In the genomic region with DNA sequence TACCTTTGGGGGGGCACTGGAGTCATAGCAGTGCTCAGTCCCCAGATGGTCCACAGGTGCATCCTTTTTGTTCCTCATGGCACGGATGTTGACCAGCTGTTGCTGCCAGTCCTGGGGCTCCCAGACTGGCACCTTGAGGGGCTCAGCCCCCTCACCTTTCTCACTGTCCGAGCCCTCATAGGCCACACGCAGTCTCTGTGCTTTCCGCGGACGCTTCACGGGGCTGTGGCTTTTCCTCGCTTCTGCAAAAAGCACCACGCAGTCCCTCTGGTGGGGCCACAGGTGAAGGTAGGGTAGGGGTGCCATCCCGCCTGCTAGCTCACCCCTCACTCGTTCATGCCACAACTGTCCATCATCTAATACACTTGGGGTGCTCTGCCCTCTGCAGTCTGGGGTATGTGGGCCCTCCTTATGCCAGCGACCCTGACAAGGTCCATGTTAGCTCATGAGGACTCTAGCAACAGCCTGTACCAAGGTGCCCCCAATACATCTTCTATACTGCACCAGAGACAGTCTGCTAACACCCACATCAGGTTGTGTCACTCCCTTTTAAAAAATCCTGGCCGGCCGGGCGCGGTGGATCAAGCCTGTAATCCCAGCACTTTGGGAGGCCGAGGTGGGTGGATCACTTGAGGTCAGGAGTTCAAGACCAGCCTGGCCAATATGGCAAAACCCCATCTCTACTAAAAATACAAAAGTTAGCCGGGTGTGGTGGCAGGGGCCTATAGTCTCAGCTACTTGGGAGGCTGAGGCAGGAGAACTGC, we compare ENCODE assay signal across 8 cellular contexts. TPM values are rescaled to one million over a fixed set of nuclear protein-coding genes. Genes with fewer than 3 reads are reported as not detected.
DNase-seq lines count a peak whose midpoint lies in the region; ATAC-seq and TF ChIP-seq lines count a peak whose summit lies in the region.

No MANE protein-coding gene starts in this region.

- CTCF ChIA-PET in AG04449 (lab: Yijun Ruan, JAX) (interaction anchor here (1.3 to 5.0 kb wide), 7 partner anchors 10 to 94 kb away, joined by 3 to 19 read pairs (median 12); no protein-coding TSS in a partner anchor), HEK293 (lab: Yijun Ruan, JAX) (interaction anchor here (0.6 to 2.6 kb wide), 7 partner anchors 14 to 133 kb away, joined by 3 to 12 read pairs (median 5); no protein-coding TSS in a partner anchor)

- POLR2A ChIA-PET in AG04449 (lab: Yijun Ruan, JAX), result interaction anchor here (1.0 to 2.1 kb wide), 3 partner anchors 11 to 82 kb away, joined by 5 to 11 read pairs (median 8); partner anchors contain the start of gene RPS2
- POLR2A ChIA-PET in HEK293 (lab: Yijun Ruan, JAX), result interaction anchor here (1.6 to 3.3 kb wide), 2 partner anchors 19 to 109 kb away, joined by 15 to 37 read pairs; partner anchors contain the start of genes NHERF2 and TRAF7

- no peak for DNase-seq in AG04449 (ENCODE audit: low read depth, low spot score)
- DNase-seq in naive B cell, result no peak
- no peak for DNase-seq in NCI-H510A (lab: John Stamatoyannopoulos, UW)
- DNase-seq in DMS 273 (lab: John Stamatoyannopoulos, UW; ENCODE audit: unreplicated experiment), result no peak
- no peak for DNase-seq in NCI-H1092 treated with DMSO at 0.1 percent for 48 hours (lab: John Stamatoyannopoulos, UW)
- no peak for DNase-seq in NCI-H1436 treated with DMSO at 0.1 percent for 48 hours (lab: John Stamatoyannopoulos, UW)

- TF ChIP-seq CTCF in AG04449 (IDR thresholded peaks at IDR 0.05; ENCODE audit: insufficient read depth, low read length, missing control alignments), result no peak
- TF ChIP-seq CTCF in HEK293 (tag by site-specific recombination; IDR thresholded peaks at IDR 0.05), result no peak

- no peak overlapping the region for H3K27ac ChIP-seq in HEK293 (ENCODE audit: extremely low read depth, low read depth, low read length)

- H3K4me1 ChIP-seq in HEK293 (ENCODE audit: control insufficient read depth, insufficient read depth, low read length), result no peaks in the 10 kb centered on the region

- no peak overlapping the region for H3K27ac Mint-ChIP-seq in activated naive CD8-positive, alpha-beta T cell
- H3K27ac Mint-ChIP-seq in naive B cell, result peak overlapping the region in 1 of 6 donors; percentile 55

- H3K9me3 Mint-ChIP-seq in activated naive CD8-positive, alpha-beta T cell (ENCODE audit: low read depth), result no peaks in the 10 kb centered on the region
- H3K9me3 Mint-ChIP-seq in naive B cell, result no peaks in the 10 kb centered on the region

- peaks cover 12% of the 10 kb centered on the region for H3K4me1 Mint-ChIP-seq in activated naive CD8-positive, alpha-beta T cell (ENCODE audit: low read depth)
- H3K4me1 Mint-ChIP-seq in naive B cell, result peaks cover 23 to 25% (median 24%) of the 10 kb centered on the region in 3 donors

- H3K27me3 Mint-ChIP-seq in activated naive CD8-positive, alpha-beta T cell, result no peaks in the 10 kb centered on the region
- H3K27me3 Mint-ChIP-seq in naive B cell, result no peaks in the 10 kb centered on the region

- ATAC-seq in naive B cell (ENCODE audit: low read depth in 2 of 2), result no peak

- H3K36me3 ChIP-seq in HEK293 (ENCODE audit: control insufficient read depth in 2 of 2, insufficient read depth in 1 of 2, low read length in 2 of 2), result peaks cover 13 to 25% of the 10 kb centered on the region in 2 experiments; a peak in 2 of 3 replicates

- peak overlapping the region; percentile 86; the same call in 1 of the 2 replicates for H3K4me3 ChIP-seq in AG04449 (ENCODE audit: low read depth, low read length)
- no peak overlapping the region for H3K4me3 ChIP-seq in HEK293 (ENCODE audit: low read depth, low read length)

- H3K4me3 Mint-ChIP-seq in activated naive CD8-positive, alpha-beta T cell, result peak overlapping the region; percentile 92
- peak overlapping the region; percentile 78 to 97 (median 92) for H3K4me3 Mint-ChIP-seq in naive B cell

- H3K9me3 ChIP-seq in HEK293 (ENCODE audit: control insufficient read depth, insufficient read depth, low read depth, low read length), result no peaks in the 10 kb centered on the region

- H3K36me3 Mint-ChIP-seq in activated naive CD8-positive, alpha-beta T cell, result no peaks in the 10 kb centered on the region
- no peaks in the 10 kb centered on the region for H3K36me3 Mint-ChIP-seq in naive B cell

TF ChIP-seq in HEK293, 187 proteins besides CTCF, POLR2A, EP300 and RAD21:
- TF ChIP-seq ZNF518A (tag by site-specific recombination; conservative IDR thresholded peaks at IDR 0.05; ENCODE audit: low read depth) (no peak), ZNF169 (tag by site-specific recombination; IDR thresholded peaks at IDR 0.05) (no peak), ZNF843 (tag by site-specific recombination; IDR thresholded peaks at IDR 0.05) (no peak), KLF1 (tag by site-specific recombination; IDR thresholded peaks at IDR 0.05) (peak; percentile 22; the same call in 1 of the 2 replicates), EGR2 (tag by site-specific recombination; IDR thresholded peaks at IDR 0.05; ENCODE audit: low read depth) (peak; percentile 13; the same call in 1 of the 2 replicates), ZNF24 (tag by site-specific recombination; IDR thresholded peaks at IDR 0.05) (no peak), ZNF433 (tag by site-specific recombination; IDR thresholded peaks at IDR 0.05; ENCODE audit: low read depth) (no peak), ZFHX2 (tag by site-specific recombination; conservative IDR thresholded peaks at IDR 0.05) (peak; percentile 55), ZNF16 (tag by site-specific recombination; IDR thresholded peaks at IDR 0.05; ENCODE audit: low read depth) (no peak)
- TF ChIP-seq, protein P1, sequence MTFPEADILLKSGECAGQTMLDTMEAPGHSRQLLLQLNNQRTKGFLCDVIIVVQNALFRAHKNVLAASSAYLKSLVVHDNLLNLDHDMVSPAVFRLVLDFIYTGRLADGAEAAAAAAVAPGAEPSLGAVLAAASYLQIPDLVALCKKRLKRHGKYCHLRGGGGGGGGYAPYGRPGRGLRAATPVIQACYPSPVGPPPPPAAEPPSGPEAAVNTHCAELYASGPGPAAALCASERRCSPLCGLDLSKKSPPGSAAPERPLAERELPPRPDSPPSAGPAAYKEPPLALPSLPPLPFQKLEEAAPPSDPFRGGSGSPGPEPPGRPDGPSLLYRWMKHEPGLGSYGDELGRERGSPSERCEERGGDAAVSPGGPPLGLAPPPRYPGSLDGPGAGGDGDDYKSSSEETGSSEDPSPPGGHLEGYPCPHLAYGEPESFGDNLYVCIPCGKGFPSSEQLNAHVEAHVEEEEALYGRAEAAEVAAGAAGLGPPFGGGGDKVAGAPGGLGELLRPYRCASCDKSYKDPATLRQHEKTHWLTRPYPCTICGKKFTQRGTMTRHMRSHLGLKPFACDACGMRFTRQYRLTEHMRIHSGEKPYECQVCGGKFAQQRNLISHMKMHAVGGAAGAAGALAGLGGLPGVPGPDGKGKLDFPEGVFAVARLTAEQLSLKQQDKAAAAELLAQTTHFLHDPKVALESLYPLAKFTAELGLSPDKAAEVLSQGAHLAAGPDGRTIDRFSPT (tag by site-specific recombination; IDR thresholded peaks at IDR 0.05), result no peak
TF ChIP-seq in HEK293: peak in this region for 3.

RNA-seq across cellular contexts. Expression of gene NTHL1, which starts 1.3 kb away (rescaled TPM):
- 10 to 100 TPM; 21.4 to 38.3 (median 26.0) TPM for polyA plus RNA-seq in naive B cell (ENCODE audit: low read depth in 6 of 6)

RNA-seq across cellular contexts. Expression of gene TSC2, which starts 1.5 kb away (rescaled TPM):
- 10 to 100 TPM; 16.6 to 45.0 (median 24.9) TPM for polyA plus RNA-seq in naive B cell (ENCODE audit: low read depth in 6 of 6)

RNA-seq across cellular contexts. Expression of gene NHERF2, which starts 19.6 kb away (rescaled TPM):
- not detected for polyA plus RNA-seq in naive B cell (ENCODE audit: low read depth in 6 of 6)

RNA-seq across cellular contexts. Expression of gene NPW, which starts 26.7 kb away (rescaled TPM):
- not detected for polyA plus RNA-seq in naive B cell (ENCODE audit: low read depth in 6 of 6)

RNA-seq across cellular contexts. Expression of gene ZNF598, which starts 36.7 kb away (rescaled TPM):
- polyA plus RNA-seq in naive B cell (ENCODE audit: low read depth in 6 of 6), result 1 to 10 TPM; 2.7 to 8.4 (median 3.9) TPM
